In genomic region chr12:46983959-46984833, GRCh38 we compare ENCODE assay signal across 9 cellular contexts.
A peak's percentile ranks its signal among the peaks of the same experiment; 100 is the strongest.
DNase-seq lines count a peak whose midpoint lies in the region; ATAC-seq, FAIRE-seq and TF ChIP-seq lines count a peak whose summit lies in the region.
"Had no signal": no experiment of that assay in that cellular context is flagged by ENCODE, and none has a peak within 500 bp of the region (broad histone marks: within the 10 kb centered on the region; RNA-seq: fewer than 3 reads in every experiment).

No MANE protein-coding gene starts in this region.

- H3K36me3 Mint-ChIP-seq in Calu3 (ENCODE audit: insufficient read depth, unreplicated experiment), result no peaks in the 10 kb centered on the region

- no peak overlapping the region for H3K9ac ChIP-seq in kidney (ENCODE audit: low read length in 2 of 2)

- intact Hi-C loops in Calu3 (cut with micrococcal nuclease; ENCODE audit: unreplicated experiment), result loop anchor here (5.0 kb wide), 1 partner anchor 42 kb away; no protein-coding TSS in a partner anchor
- intact Hi-C loops in kidney (cut with DNase I), result no loop called here

- H3K4me3 ChIP-seq in MG63, result no peak overlapping the region
- H3K4me3 ChIP-seq in kidney (ENCODE audit: low read length in 2 of 2), result no peak overlapping the region

- no peak for FAIRE-seq in kidney (lab: Jason Lieb, UNC)

- H3K27me3 Mint-ChIP-seq in Calu3 (ENCODE audit: unreplicated experiment), result no peaks in the 10 kb centered on the region

- in situ Hi-C loops in T47D (cut with HindIII; ENCODE audit: low pct_unique_long_range_greater_than_20kb, low sequenced_read_pairs), result no loop called here

- no peak overlapping the region for H3K27ac ChIP-seq in kidney (ENCODE audit: low read depth in 2 of 2, low read length in 2 of 2)

- peaks cover 9% of the 10 kb centered on the region for H3K4me1 Mint-ChIP-seq in Calu3 (ENCODE audit: low read depth, unreplicated experiment)

- no TSS peak for BruUV-seq in Calu3 (replicated peaks; lab: Mats Ljungman, UMichigan)

- ATAC-seq in SK-N-SH treated with all-trans-retinoic acid at 6 μM for 48 hours, result peak; percentile 95
- ATAC-seq in GM19467 (IDR thresholded peaks at IDR 0.05; ENCODE audit: unreplicated experiment), result no peak

- no peaks in the 10 kb centered on the region for H3K36me3 ChIP-seq in MG63
- H3K36me3 ChIP-seq in kidney (ENCODE audit: control insufficient read depth in 1 of 2, insufficient read depth in 2 of 2, low read length in 2 of 2), result no peaks in the 10 kb centered on the region

- H3K4me3 Mint-ChIP-seq in Calu3 (ENCODE audit: low read depth, unreplicated experiment), result no peak overlapping the region
- H3K4me3 Mint-ChIP-seq: T-helper 1 cell treated with Interleukin-12 subunit alpha and Interleukin-12 subunit beta and Interleukin-4 antibody, amounts not matched to agents 30 μg/mL and 1 μg/mL, for 36 hours had no signal

- H3K9me3 Mint-ChIP-seq in Calu3 (ENCODE audit: low read depth, unreplicated experiment), result peaks cover 3% of the 10 kb centered on the region

- peak; percentile 32 for TF ChIP-seq CTCF in Calu3 (IDR thresholded peaks at IDR 0.05; ENCODE audit: unreplicated experiment)
- TF ChIP-seq CTCF in GM20000 (IDR thresholded peaks at IDR 0.05; ENCODE audit: extremely low read depth, missing control alignments), result peak; percentile 70
- TF ChIP-seq CTCF in kidney (IDR thresholded peaks at IDR 0.05; ENCODE audit: borderline replicate concordance, extremely low read depth, insufficient read depth), result peak; percentile 74

- no peaks in the 10 kb centered on the region for H3K27me3 ChIP-seq in MG63

- peaks cover 3 to 4% of the 10 kb centered on the region in 2 donors for H3K4me1 ChIP-seq in kidney (ENCODE audit: control insufficient read depth in 1 of 2, insufficient read depth in 1 of 2, low read depth in 1 of 2, low read length in 2 of 2)

- peaks cover under 1% of the 10 kb centered on the region; the same call in 1 of the 2 replicates for H3K9me3 ChIP-seq in MG63
- H3K9me3 ChIP-seq in kidney (ENCODE audit: control insufficient read depth in 1 of 2, low read length in 2 of 2), result no peaks in the 10 kb centered on the region

- CTCF ChIA-PET in Calu3 (lab: Charles Lee), result interaction anchor here (0.6 to 1.3 kb wide), 6 partner anchors 14 to 859 kb away, joined by 3 to 5 read pairs (median 3); no protein-coding TSS in a partner anchor

- DNase-seq in Calu3 (peak; percentile 20), GM20000 (ENCODE audit: low spot score) (peak; percentile 40), MG63 (peak; percentile 23), T47D (ENCODE audit: low read depth in 1 of 2, low spot score in 1 of 2) (peak; percentile 11 to 82), kidney (no peak)
- peak; percentile 32 for DNase-seq in stimulated activated CD8-positive, alpha-beta memory T cell treated with anti-CD3 and anti-CD28 coated beads, Interleukin-4, amount 100 ng/mL, for 48 hours

- H3K27ac Mint-ChIP-seq in Calu3 (ENCODE audit: unreplicated experiment), result no peak overlapping the region
- H3K27ac Mint-ChIP-seq: T-helper 1 cell treated with Interleukin-12 subunit alpha and Interleukin-12 subunit beta and Interleukin-4 antibody, amounts not matched to agents 30 μg/mL and 1 μg/mL, for 36 hours had no signal

TF ChIP-seq in SK-N-SH treated with all-trans-retinoic acid at 6 μM for 48 hours, 23 proteins besides CTCF, POLR2A, EP300 and RAD21:
- no peak for TF ChIP-seq ISL1 (CRISPR knock-in tag; IDR thresholded peaks at IDR 0.05)
- TF ChIP-seq ZFP3 (CRISPR knock-in tag; IDR thresholded peaks at IDR 0.05), result no peak
- no peak for TF ChIP-seq SNAI2 (CRISPR knock-in tag; IDR thresholded peaks at IDR 0.05)
- no peak for TF ChIP-seq GLIS3 (CRISPR knock-in tag; IDR thresholded peaks at IDR 0.05)
- TF ChIP-seq TOX (CRISPR knock-in tag; IDR thresholded peaks at IDR 0.05; ENCODE audit: borderline replicate concordance), result no peak
- TF ChIP-seq BACH2 (CRISPR knock-in tag; IDR thresholded peaks at IDR 0.05; ENCODE audit: borderline replicate concordance), result no peak
- TF ChIP-seq ESRRG (CRISPR knock-in tag; IDR thresholded peaks at IDR 0.05), result no peak
- no peak for TF ChIP-seq CREB5 (CRISPR knock-in tag; IDR thresholded peaks at IDR 0.05; ENCODE audit: low read depth)
- TF ChIP-seq PATZ1 (CRISPR knock-in tag; IDR thresholded peaks at IDR 0.05; ENCODE audit: borderline replicate concordance), result no peak
- no peak for TF ChIP-seq CSDC2 (CRISPR knock-in tag; IDR thresholded peaks at IDR 0.05)
- no peak for TF ChIP-seq PPARA (CRISPR knock-in tag; IDR thresholded peaks at IDR 0.05; ENCODE audit: borderline replicate concordance)
- no peak for TF ChIP-seq RARB (CRISPR knock-in tag; IDR thresholded peaks at IDR 0.05)
- TF ChIP-seq TCF4 (CRISPR knock-in tag; IDR thresholded peaks at IDR 0.05; ENCODE audit: borderline replicate concordance), result no peak
- no peak for TF ChIP-seq OSR1 (CRISPR knock-in tag; IDR thresholded peaks at IDR 0.05)
- TF ChIP-seq ZFP30 (CRISPR knock-in tag; IDR thresholded peaks at IDR 0.05), result no peak
- TF ChIP-seq ZC3H10 (CRISPR knock-in tag; IDR thresholded peaks at IDR 0.05), result no peak
- TF ChIP-seq ARNTL (CRISPR knock-in tag; IDR thresholded peaks at IDR 0.05; ENCODE audit: borderline replicate concordance, low read depth), result no peak
- TF ChIP-seq, protein P1, sequence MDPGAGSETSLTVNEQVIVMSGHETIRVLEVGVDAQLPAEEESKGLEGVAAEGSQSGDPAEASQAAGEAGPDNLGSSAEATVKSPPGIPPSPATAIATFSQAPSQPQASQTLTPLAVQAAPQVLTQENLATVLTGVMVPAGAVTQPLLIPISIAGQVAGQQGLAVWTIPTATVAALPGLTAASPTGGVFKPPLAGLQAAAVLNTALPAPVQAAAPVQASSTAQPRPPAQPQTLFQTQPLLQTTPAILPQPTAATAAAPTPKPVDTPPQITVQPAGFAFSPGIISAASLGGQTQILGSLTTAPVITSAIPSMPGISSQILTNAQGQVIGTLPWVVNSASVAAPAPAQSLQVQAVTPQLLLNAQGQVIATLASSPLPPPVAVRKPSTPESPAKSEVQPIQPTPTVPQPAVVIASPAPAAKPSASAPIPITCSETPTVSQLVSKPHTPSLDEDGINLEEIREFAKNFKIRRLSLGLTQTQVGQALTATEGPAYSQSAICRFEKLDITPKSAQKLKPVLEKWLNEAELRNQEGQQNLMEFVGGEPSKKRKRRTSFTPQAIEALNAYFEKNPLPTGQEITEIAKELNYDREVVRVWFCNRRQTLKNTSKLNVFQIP (CRISPR knock-in tag; IDR thresholded peaks at IDR 0.05; ENCODE audit: borderline replicate concordance, low read depth), result no peak
